Comparison of ENCODE assay signal across 1 cellular context in the genomic region with DNA sequence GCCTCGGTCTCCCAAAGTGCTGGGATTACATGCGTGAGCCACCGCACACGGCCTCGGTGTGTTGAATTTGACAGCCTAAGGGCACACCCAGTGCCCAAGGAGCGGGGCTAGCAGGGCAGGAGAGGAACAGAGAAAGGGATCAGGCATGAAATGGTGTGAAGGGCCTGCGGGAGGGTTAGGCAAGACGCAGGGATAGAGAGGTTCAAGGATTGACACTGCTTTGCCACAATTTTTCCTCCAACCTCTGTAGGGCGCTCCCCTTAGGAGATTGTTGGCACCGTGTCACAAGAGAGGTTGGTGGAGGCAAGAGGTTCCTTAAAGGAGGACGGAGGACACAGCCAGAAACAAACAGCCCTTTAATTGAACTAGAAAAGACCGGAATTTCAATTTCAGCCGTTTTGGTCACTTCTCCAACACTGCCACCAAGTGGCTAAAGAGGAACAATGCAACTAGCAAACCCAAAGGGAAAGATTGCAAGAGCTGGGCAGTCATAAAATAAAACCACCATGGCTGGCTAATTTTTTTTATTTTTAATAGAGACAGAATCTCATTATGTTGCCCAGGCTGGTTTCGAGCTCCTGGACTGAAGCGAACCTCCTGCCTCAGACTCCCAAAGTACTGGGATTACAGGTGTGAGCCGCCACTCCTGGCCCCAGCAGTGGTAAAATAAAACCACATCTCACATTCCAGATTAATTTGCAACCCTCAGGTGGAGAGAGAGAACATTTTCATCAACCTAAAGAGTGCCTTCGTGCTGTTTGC.
TF ChIP-seq lines count a peak whose summit lies in the region.

No MANE protein-coding gene starts in this region.

TF ChIP-seq in K562, 482 proteins besides CTCF, POLR2A, EP300 and RAD21 (continued from another document):
- TF ChIP-seq, protein P1, sequence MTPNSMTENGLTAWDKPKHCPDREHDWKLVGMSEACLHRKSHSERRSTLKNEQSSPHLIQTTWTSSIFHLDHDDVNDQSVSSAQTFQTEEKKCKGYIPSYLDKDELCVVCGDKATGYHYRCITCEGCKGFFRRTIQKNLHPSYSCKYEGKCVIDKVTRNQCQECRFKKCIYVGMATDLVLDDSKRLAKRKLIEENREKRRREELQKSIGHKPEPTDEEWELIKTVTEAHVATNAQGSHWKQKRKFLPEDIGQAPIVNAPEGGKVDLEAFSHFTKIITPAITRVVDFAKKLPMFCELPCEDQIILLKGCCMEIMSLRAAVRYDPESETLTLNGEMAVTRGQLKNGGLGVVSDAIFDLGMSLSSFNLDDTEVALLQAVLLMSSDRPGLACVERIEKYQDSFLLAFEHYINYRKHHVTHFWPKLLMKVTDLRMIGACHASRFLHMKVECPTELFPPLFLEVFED (CRISPR knock-in tag; conservative IDR thresholded peaks at IDR 0.05): 0 out of 2 replicates have a peak, but pooled peaks have one; percentile 11
- TF ChIP-seq BDP1 (IDR thresholded peaks at IDR 0.05; ENCODE audit: insufficient read depth, insufficient read length) (no peak), ZNF23 (CRISPR knock-in tag; IDR thresholded peaks at IDR 0.05) (no peak), E2F4 (CRISPR knock-in tag; IDR thresholded peaks at IDR 0.05; ENCODE audit: low read depth) (no peak), HNRNPUL1 (IDR thresholded peaks at IDR 0.05; ENCODE audit: low read length) (no peak), ZNF124 (CRISPR knock-in tag; IDR thresholded peaks at IDR 0.05) (no peak), RBM34 (IDR thresholded peaks at IDR 0.05; ENCODE audit: borderline replicate concordance, insufficient read depth, low read length) (no peak), SOX6 (IDR thresholded peaks at IDR 0.05) (no peak)
